ENCODE assay signal across 8 cellular contexts in genomic region chr11:65418431-65418680, GRCh38. TPM values are rescaled to one million over a fixed set of nuclear protein-coding genes. Genes with fewer than 3 reads are reported as not detected.
A peak's percentile ranks its signal among the peaks of the same experiment; 100 is the strongest.
DNase-seq lines count a peak whose midpoint lies in the region; ATAC-seq and TF ChIP-seq lines count a peak whose summit lies in the region.

No MANE protein-coding gene starts in this region.

- POLR2A ChIA-PET in HEK293 (lab: Yijun Ruan, JAX) = interaction anchor here (1.0 to 16.9 kb wide), 10 partner anchors 9 to 106 kb away, joined by 3 to 1129 read pairs (median 8); partner anchors contain the start of genes MALAT1, SCYL1 and SLC25A45

- H3K4me3 ChIP-seq in HEK293 (ENCODE audit: low read depth, low read length) = peak overlapping the region; percentile 17
- H3K4me3 ChIP-seq in WI38 (ENCODE audit: low read depth, low read length) = peak overlapping the region; percentile 47
- peak overlapping the region in 9 of 10 donors; percentile 30 to 95 (median 81) for H3K4me3 ChIP-seq in heart right ventricle

- H3K27ac ChIP-seq in HEK293 (ENCODE audit: extremely low read depth, low read depth, low read length) = peak overlapping the region; percentile 98
- H3K27ac ChIP-seq in heart right ventricle = peak overlapping the region; percentile 99 to 100 (median 100)

- H3K9me3 Mint-ChIP-seq in stimulated activated effector memory CD8-positive, alpha-beta T cell treated with anti-CD3 and anti-CD28 coated beads, Interleukin-12 subunit alpha, Interleukin-12 subunit beta, amount 100 ng/mL, for 72 hours = no peaks in the 10 kb centered on the region

- intact Hi-C loops in heart right ventricle (cut with DNase I) = loop anchor here (2.0 to 10.0 kb wide), 10 partner anchors 36 to 89 kb away; partner anchors contain the start of genes SLC25A45 (in 4 of the 10) and MALAT1 (in 1 of the 10)

- TF ChIP-seq POLR2A in GM18505 (IDR thresholded peaks at IDR 0.05; ENCODE audit: borderline replicate concordance, extremely low read depth, insufficient read depth, insufficient read length) = no peak

- CTCF ChIA-PET in HEK293 (lab: Yijun Ruan, JAX) = interaction anchor here (1.3 to 2.5 kb wide), 3 partner anchors 30 to 51 kb away, joined by 5 to 10 read pairs (median 7); no protein-coding TSS in a partner anchor

- peak in 1 of 2 donors; percentile 75 for DNase-seq in heart right ventricle
- no peak for DNase-seq in stimulated activated effector memory CD8-positive, alpha-beta T cell treated with anti-CD3 and anti-CD28 coated beads, Interleukin-12 subunit alpha, Interleukin-12 subunit beta, amount 100 ng/mL, for 72 hours (ENCODE audit: low spot score in 2 of 2)
- no peak for DNase-seq in T-helper 9 cell

- H3K27me3 ChIP-seq in heart right ventricle = no peaks in the 10 kb centered on the region

- H3K9me3 ChIP-seq in HEK293 (ENCODE audit: control insufficient read depth, insufficient read depth, low read depth, low read length) (no peaks in the 10 kb centered on the region), heart right ventricle (no peaks in the 10 kb centered on the region)

- no peak for ATAC-seq in heart right ventricle
- no peak for ATAC-seq in stimulated activated effector memory CD8-positive, alpha-beta T cell treated with anti-CD3 and anti-CD28 coated beads, Interleukin-12 subunit alpha, Interleukin-12 subunit beta, amount 100 ng/mL, for 72 hours
- no peak for ATAC-seq in GM18505 (IDR thresholded peaks at IDR 0.05; ENCODE audit: unreplicated experiment)
- no peak for ATAC-seq in HG03354 (IDR thresholded peaks at IDR 0.05; ENCODE audit: poor library complexity, severe bottlenecking, unreplicated experiment)
- no peak for ATAC-seq in HG02970 (IDR thresholded peaks at IDR 0.05; ENCODE audit: low FRiP score, unreplicated experiment)

- H3K36me3 ChIP-seq in HEK293 (ENCODE audit: control insufficient read depth in 2 of 2, insufficient read depth in 1 of 2, low read length in 2 of 2) (peaks cover 0 to 12% of the 10 kb centered on the region in 2 experiments; a peak in 1 of 3 replicates), heart right ventricle (peaks cover 0 to 11% (median 0%) of the 10 kb centered on the region in 9 donors)

- peak overlapping the region; percentile 96 for H3K4me3 Mint-ChIP-seq in stimulated activated effector memory CD8-positive, alpha-beta T cell treated with anti-CD3 and anti-CD28 coated beads, Interleukin-12 subunit alpha, Interleukin-12 subunit beta, amount 100 ng/mL, for 72 hours

- H3K4me1 ChIP-seq in HEK293 (ENCODE audit: control insufficient read depth, insufficient read depth, low read length) (peaks cover 6% of the 10 kb centered on the region), heart right ventricle (peaks cover 38 to 70% (median 66%) of the 10 kb centered on the region in 9 donors)

- WGBS in heart right ventricle, 2 donors = 0 to 1% methylated on average over 3 to 4 of the region's 4 CpGs

- H3K36me3 Mint-ChIP-seq in stimulated activated effector memory CD8-positive, alpha-beta T cell treated with anti-CD3 and anti-CD28 coated beads, Interleukin-12 subunit alpha, Interleukin-12 subunit beta, amount 100 ng/mL, for 72 hours = peaks cover 83% of the 10 kb centered on the region

- H3K27ac Mint-ChIP-seq in stimulated activated effector memory CD8-positive, alpha-beta T cell treated with anti-CD3 and anti-CD28 coated beads, Interleukin-12 subunit alpha, Interleukin-12 subunit beta, amount 100 ng/mL, for 72 hours = peak overlapping the region; percentile 100

- H3K4me1 Mint-ChIP-seq in stimulated activated effector memory CD8-positive, alpha-beta T cell treated with anti-CD3 and anti-CD28 coated beads, Interleukin-12 subunit alpha, Interleukin-12 subunit beta, amount 100 ng/mL, for 72 hours = peaks cover 60% of the 10 kb centered on the region

- TF ChIP-seq CTCF in HEK293 (tag by site-specific recombination; IDR thresholded peaks at IDR 0.05) (no peak), WI38 (IDR thresholded peaks at IDR 0.05; ENCODE audit: low read depth, low read length) (no peak), heart right ventricle (IDR thresholded peaks at IDR 0.05) (no peak)

TF ChIP-seq in HEK293, 187 proteins besides CTCF, POLR2A, EP300 and RAD21 (continues in another document):
- TF ChIP-seq ZNF629 (tag by site-specific recombination; IDR thresholded peaks at IDR 0.05) = no peak
- TF ChIP-seq ZNF10 (tag by site-specific recombination; IDR thresholded peaks at IDR 0.05) = no peak
- no peak for TF ChIP-seq ZNF701 (tag by site-specific recombination; IDR thresholded peaks at IDR 0.05)
- TF ChIP-seq ZNF2 (tag by site-specific recombination; IDR thresholded peaks at IDR 0.05) = no peak
- TF ChIP-seq ZNF529 (tag by site-specific recombination; IDR thresholded peaks at IDR 0.05; ENCODE audit: insufficient replicate concordance) = no peak
- no peak for TF ChIP-seq GLI2 (tag by site-specific recombination; IDR thresholded peaks at IDR 0.05; ENCODE audit: borderline replicate concordance, low read depth)
- no peak for TF ChIP-seq ZNF600 (tag by site-specific recombination; IDR thresholded peaks at IDR 0.05)
- no peak for TF ChIP-seq ZNF639 (tag by site-specific recombination; IDR thresholded peaks at IDR 0.05)
- no peak for TF ChIP-seq ZNF610 (tag by site-specific recombination; IDR thresholded peaks at IDR 0.05; ENCODE audit: borderline replicate concordance)
- TF ChIP-seq ZNF398 (tag by site-specific recombination; IDR thresholded peaks at IDR 0.05) = no peak
- no peak for TF ChIP-seq ZNF560 (tag by site-specific recombination; IDR thresholded peaks at IDR 0.05; ENCODE audit: borderline replicate concordance)
- TF ChIP-seq ZNF785 (tag by site-specific recombination; IDR thresholded peaks at IDR 0.05) = no peak
- no peak for TF ChIP-seq ZNF114 (tag by site-specific recombination; IDR thresholded peaks at IDR 0.05)
- no peak for TF ChIP-seq GLIS2 (tag by site-specific recombination; IDR thresholded peaks at IDR 0.05)
- no peak for TF ChIP-seq ZNF280D (tag by site-specific recombination; IDR thresholded peaks at IDR 0.05)

RNA-seq across cellular contexts. Expression of gene NEAT1, which starts 4.2 kb away (rescaled TPM):
- total RNA-seq in heart right ventricle = 100 to 1,000 TPM; 284 to 808 (median 432) TPM
- 1,000 to 10,000 TPM in 1 of 2 donors, 100 to 1,000 TPM in 1; 103 to 1,899 TPM for polyA plus RNA-seq in heart right ventricle

RNA-seq across cellular contexts. Expression of gene FRMD8, which starts 31.9 kb away (rescaled TPM):
- total RNA-seq in heart right ventricle = 10 to 100 TPM in 6 of 10 donors, 1 to 10 TPM in 4; 6.0 to 16.9 (median 12.2) TPM
- polyA plus RNA-seq in heart right ventricle = 10 to 100 TPM in 1 of 2 donors, 1 to 10 TPM in 1; 9.9 to 12.9 TPM

RNA-seq across cellular contexts. Expression of gene SLC25A45, which starts 35.9 kb away (rescaled TPM):
- total RNA-seq in heart right ventricle = 10 to 100 TPM in 1 of 10 donors, 1 to 10 TPM in 9; 4.6 to 12.2 (median 8.3) TPM
- polyA plus RNA-seq in heart right ventricle = 10 to 100 TPM in 1 of 2 donors, 1 to 10 TPM in 1; 3.1 to 10.7 TPM

Comparison
In these comparisons a context has a peak if more than half of its experiments do, and no peak if none do; other contexts are left out.
1. H3K4me3 ChIP-seq: peak in every context shown above with its lines; median percentile 81 in heart right ventricle; 47 in WI38; 17 in HEK293.